In genomic region chr2:165601866-165602636, GRCh38 we compare ENCODE assay signal across 15 cellular contexts.
DNase-seq lines count a peak whose midpoint lies in the region; ATAC-seq, FAIRE-seq and TF ChIP-seq lines count a peak whose summit lies in the region.
"Had no signal": no experiment of that assay in that cellular context is flagged by ENCODE, and none has a peak within 500 bp of the region (broad histone marks: within the 10 kb centered on the region; RNA-seq: fewer than 3 reads in every experiment).

No MANE protein-coding gene starts in this region.

- no TSS peak for BruUV-seq in Caco-2 (replicated peaks; lab: Mats Ljungman, UMichigan)

- no peaks in the 10 kb centered on the region for H4K20me1 ChIP-seq in MM.1S (ENCODE audit: insufficient read depth, low read length)

- no peaks in the 10 kb centered on the region for H3K27me3 Mint-ChIP-seq in Caco-2 (ENCODE audit: insufficient read depth, unreplicated experiment)
- H3K27me3 Mint-ChIP-seq: activated CD8-positive, alpha-beta T cell treated with anti-CD3 and anti-CD28 coated beads for 36 hours had no signal

- no peaks in the 10 kb centered on the region for H3K36me3 ChIP-seq in brain microvascular endothelial cell (replicated peaks)
- no peaks in the 10 kb centered on the region for H3K36me3 ChIP-seq in Caco-2 (ENCODE audit: control insufficient read depth, insufficient read depth, low read length)
- H3K36me3 ChIP-seq in MM.1S (replicated peaks; ENCODE audit: insufficient read depth, low read length), result no peaks in the 10 kb centered on the region
- H3K36me3 ChIP-seq: MG63 had no signal

- H3K4me2 ChIP-seq in A549 (no peak overlapping the region), MM.1S (ENCODE audit: low read depth, low read length) (no peak overlapping the region)

- no peak for TF ChIP-seq EP300 in A549 (IDR thresholded peaks at IDR 0.05)

- no peaks in the 10 kb centered on the region for H3F3A ChIP-seq in MM.1S (ENCODE audit: insufficient read depth, low read length)

- H3K4me3 ChIP-seq in A549 (no peak overlapping the region), brain microvascular endothelial cell (ENCODE audit: low read depth, low read length) (no peak overlapping the region), Caco-2 (ENCODE audit: low read depth, low read length) (no peak overlapping the region), MM.1S (ENCODE audit: low read length) (no peak overlapping the region)
- H3K4me3 ChIP-seq: MG63 had no signal

- H3K9me3 ChIP-seq in A549, result no peaks in the 10 kb centered on the region
- H3K9me3 ChIP-seq in Caco-2, result no peaks in the 10 kb centered on the region
- H3K9me3 ChIP-seq in MM.1S (replicated peaks; ENCODE audit: insufficient read depth, low read length), result no peaks in the 10 kb centered on the region
- H3K9me3 ChIP-seq: MG63 had no signal

- H3K4me3 Mint-ChIP-seq in Caco-2 (ENCODE audit: unreplicated experiment), result no peak overlapping the region
- H3K4me3 Mint-ChIP-seq: activated CD8-positive, alpha-beta T cell treated with anti-CD3 and anti-CD28 coated beads for 36 hours; neural crest cell had no signal

- H3K79me2 ChIP-seq in MM.1S (ENCODE audit: low read length), result no peaks in the 10 kb centered on the region

- ATAC-seq in A549, result no peak
- ATAC-seq: activated CD8-positive, alpha-beta T cell treated with anti-CD3 and anti-CD28 coated beads for 36 hours; activated naive CD4-positive, alpha-beta T cell treated with anti-CD3 and anti-CD28 coated beads, Interleukin-2, amount 50 U/mL, for 72 hours had no signal

- in situ Hi-C loops in brain microvascular endothelial cell (cut with HindIII; ENCODE audit: low pct_ligation_motif_present, low sequenced_read_pairs), result no loop called here

- H2AFZ ChIP-seq in MM.1S (ENCODE audit: low read length), result no peak overlapping the region

- no peak overlapping the region for H3K27ac ChIP-seq in A549
- H3K27ac ChIP-seq in brain microvascular endothelial cell, result no peak overlapping the region
- H3K27ac ChIP-seq in MM.1S (ENCODE audit: low read length), result no peak overlapping the region

- POLR2A ChIA-PET in A549 (lab: Yijun Ruan, JAX) (no interaction called here), Caco-2 (lab: Charles Lee) (no interaction called here)

- no peak overlapping the region for H3K9ac ChIP-seq in MM.1S (ENCODE audit: low read length)

- H3K27me3 ChIP-seq in brain microvascular endothelial cell (replicated peaks) (no peaks in the 10 kb centered on the region), Caco-2 (replicated peaks; ENCODE audit: control insufficient read depth, insufficient read depth, low read length) (no peaks in the 10 kb centered on the region), MM.1S (replicated peaks; ENCODE audit: insufficient read depth, low read length) (no peaks in the 10 kb centered on the region)

- CTCF ChIA-PET in A549 (lab: Yijun Ruan, JAX) (no interaction called here), Caco-2 (lab: Charles Lee) (no interaction called here)

- H3K36me3 Mint-ChIP-seq in Caco-2 (ENCODE audit: insufficient read depth, unreplicated experiment), result no peaks in the 10 kb centered on the region
- H3K36me3 Mint-ChIP-seq: activated naive CD4-positive, alpha-beta T cell treated with anti-CD3 and anti-CD28 coated beads, Interleukin-2, amount 50 U/mL, for 72 hours had no signal

- 12% methylated on average over 3 of the region's 3 CpGs for WGBS in A549 (ENCODE audit: missing lambda C conversion rate)

- no peak for TF ChIP-seq RAD21 in A549 (conservative IDR thresholded peaks at IDR 0.05 in 1 of 2, IDR thresholded peaks at IDR 0.05 in 1 of 2)

- H3K4me1 ChIP-seq in A549 (peaks cover 4% of the 10 kb centered on the region; the same call in 1 of the 3 replicates), Caco-2 (0 out of 2 replicates have a peak, but pooled peaks cover 6% of the 10 kb centered on the region), MM.1S (ENCODE audit: low read length) (no peaks in the 10 kb centered on the region)

- FAIRE-seq in A549 (lab: Jason Lieb, UNC) (no peak), HTR-8/SVneo (lab: Jason Lieb, UNC) (no peak), islet of Langerhans (lab: Jason Lieb, UNC) (peak; percentile 55)

- TF ChIP-seq POLR2A in A549 (IDR thresholded peaks at IDR 0.05; ENCODE audit: low read length), result no peak

- intact Hi-C loops in Caco-2 (cut with micrococcal nuclease; ENCODE audit: unreplicated experiment), result no loop called here

- H3K9me3 Mint-ChIP-seq in Caco-2 (ENCODE audit: unreplicated experiment), result no peaks in the 10 kb centered on the region
- H3K9me3 Mint-ChIP-seq: activated CD8-positive, alpha-beta T cell treated with anti-CD3 and anti-CD28 coated beads for 36 hours; activated naive CD4-positive, alpha-beta T cell treated with anti-CD3 and anti-CD28 coated beads, Interleukin-2, amount 50 U/mL, for 72 hours; neural crest cell had no signal

- H3K4me1 Mint-ChIP-seq in Caco-2 (ENCODE audit: low read depth, unreplicated experiment), result no peaks in the 10 kb centered on the region

- no peak overlapping the region for H3K27ac Mint-ChIP-seq in Caco-2 (ENCODE audit: unreplicated experiment)
- H3K27ac Mint-ChIP-seq: activated CD8-positive, alpha-beta T cell treated with anti-CD3 and anti-CD28 coated beads for 36 hours; activated naive CD4-positive, alpha-beta T cell treated with anti-CD3 and anti-CD28 coated beads, Interleukin-2, amount 50 U/mL, for 72 hours had no signal

- TF ChIP-seq CTCF in A549 (IDR thresholded peaks at IDR 0.05) (no peak), brain microvascular endothelial cell (IDR thresholded peaks at IDR 0.05; ENCODE audit: low read depth, low read length, missing control alignments) (no peak), Caco-2 (IDR thresholded peaks at IDR 0.05; ENCODE audit: insufficient read depth in 1 of 2, low read depth in 1 of 2, low read length in 1 of 2, severe bottlenecking in 1 of 2, unreplicated experiment in 1 of 2) (no peak), MM.1S (IDR thresholded peaks at IDR 0.05; ENCODE audit: low read length) (no peak)

- peak in 1 of 2 experiments; percentile 13 for DNase-seq in A549 (ENCODE audit: low read depth in 1 of 2, low spot score in 1 of 2)
- peak; percentile 5 for DNase-seq in HTR-8/SVneo (ENCODE audit: insufficient read length, low spot score)
- DNase-seq in brain microvascular endothelial cell, result peak; percentile 22
- DNase-seq in dermis blood vessel endothelial cell, result no peak
- DNase-seq in Caco-2, result no peak
- DNase-seq in MM.1S, result no peak
- DNase-seq in HT-29 (ENCODE audit: low spot score), result no peak
- DNase-seq: activated CD8-positive, alpha-beta T cell treated with anti-CD3 and anti-CD28 coated beads for 36 hours; effector CD8-positive, alpha-beta T cell; GOT3; MG63; stimulated activated naive CD4-positive, alpha-beta T cell treated with Interleukin-2 at 50 U/mL for 16 hours had no signal

- H3K9me2 ChIP-seq in MM.1S (replicated peaks; ENCODE audit: insufficient read depth, low read length), result no peaks in the 10 kb centered on the region

TF ChIP-seq in A549, 52 proteins besides CTCF, POLR2A, EP300 and RAD21:
- TF ChIP-seq CEBPB (IDR thresholded peaks at IDR 0.05) (peak; percentile 54 to 60; a peak in 3 of 4 replicates), TP53 (CRISPR knock-in tag; IDR thresholded peaks at IDR 0.05) (no peak)

Comparison
In these comparisons a context has a peak if more than half of its experiments do, and no peak if none do; other contexts are left out.
1. DNase-seq: peak in HTR-8/SVneo (single experiment) and brain microvascular endothelial cell (single experiment); none in dermis blood vessel endothelial cell (single experiment), Caco-2 (0 of 2), MM.1S (single experiment) and HT-29 (single experiment).